20 cellular contexts compared by ENCODE assay signal in genomic region chr9:69755205-69755604, GRCh38.
"Had no signal": no experiment of that assay in that cellular context is flagged by ENCODE, and none has a peak within 500 bp of the region (broad histone marks: within the 10 kb centered on the region; RNA-seq: fewer than 3 reads in every experiment).

No MANE protein-coding gene starts in this region.

- H3K9me3 ChIP-seq: heart left ventricle, neutrophil, sigmoid colon, testis, tibial nerve, upper lobe of right lung, vagina had no signal

- H3K27ac Mint-ChIP-seq: naive B cell; nephron; stimulated activated naive B cell treated with anti-CD40 and anti-IgM and Interleukin-4, amounts not matched to agents 10 μg/mL and 1 μg/mL and 100 μg/mL, for 72 hours; stimulated activated naive CD8-positive, alpha-beta T cell treated with anti-CD3 and anti-CD28 coated beads, Interleukin-15, amount 100 ng/mL, for 72 hours had no signal

- H3K4me3 Mint-ChIP-seq: naive B cell; nephron; stimulated activated naive B cell treated with anti-CD40 and anti-IgM and Interleukin-4, amounts not matched to agents 10 μg/mL and 1 μg/mL and 100 μg/mL, for 72 hours; stimulated activated naive CD8-positive, alpha-beta T cell treated with anti-CD3 and anti-CD28 coated beads, Interleukin-15, amount 100 ng/mL, for 72 hours had no signal

- H3K9me3 Mint-ChIP-seq: naive B cell; nephron; stimulated activated naive B cell treated with anti-CD40 and anti-IgM and Interleukin-4, amounts not matched to agents 10 μg/mL and 1 μg/mL and 100 μg/mL, for 72 hours; stimulated activated naive CD8-positive, alpha-beta T cell treated with anti-CD3 and anti-CD28 coated beads, Interleukin-15, amount 100 ng/mL, for 72 hours had no signal

- FAIRE-seq: frontal cortex had no signal

- H3K27me3 ChIP-seq: heart left ventricle, neutrophil, sigmoid colon, testis, tibial nerve, upper lobe of right lung, vagina had no signal

- DNase-seq: effector CD8-positive, alpha-beta T cell; heart left ventricle; hippocampal formation; mesendoderm; naive B cell; posterior cingulate gyrus; sigmoid colon; stimulated activated CD4-positive, alpha-beta T cell treated with anti-CD3 and anti-CD28 coated beads, Interleukin-2, amount 100 ng/mL, for 24 hours; stimulated activated CD4-positive, alpha-beta T cell treated with anti-CD3 and anti-CD28 coated beads, Interleukin-4, amount 100 ng/mL, for 4 hours; stimulated activated naive B cell treated with anti-CD40 and anti-IgM and Interleukin-4, amounts not matched to agents 10 μg/mL and 1 μg/mL and 100 μg/mL, for 72 hours; stimulated activated naive CD8-positive, alpha-beta T cell treated with anti-CD3 and anti-CD28 coated beads, Interleukin-15, amount 100 ng/mL, for 72 hours; testis; upper lobe of right lung had no signal

- H3K36me3 ChIP-seq: sigmoid colon, vagina had no signal

- H3K27ac ChIP-seq: heart left ventricle, neutrophil, sigmoid colon, skin epidermis, testis, tibial nerve, upper lobe of right lung, vagina had no signal

- H3K36me3 Mint-ChIP-seq: naive B cell had no signal

- ATAC-seq: esophagus mucosa; heart left ventricle; stimulated activated naive B cell treated with anti-CD40 and anti-IgM and Interleukin-4, amounts not matched to agents 10 μg/mL and 1 μg/mL and 100 μg/mL, for 72 hours; stimulated activated naive CD8-positive, alpha-beta T cell treated with anti-CD3 and anti-CD28 coated beads, Interleukin-15, amount 100 ng/mL, for 72 hours; upper lobe of right lung had no signal

- H3K27me3 Mint-ChIP-seq: naive B cell; stimulated activated naive B cell treated with anti-CD40 and anti-IgM and Interleukin-4, amounts not matched to agents 10 μg/mL and 1 μg/mL and 100 μg/mL, for 72 hours; stimulated activated naive CD8-positive, alpha-beta T cell treated with anti-CD3 and anti-CD28 coated beads, Interleukin-15, amount 100 ng/mL, for 72 hours had no signal

- H3K4me3 ChIP-seq: heart left ventricle, sigmoid colon, skin epidermis, testis, tibial nerve, upper lobe of right lung, vagina had no signal
